1 cellular context compared by ENCODE assay signal in the genomic region with DNA sequence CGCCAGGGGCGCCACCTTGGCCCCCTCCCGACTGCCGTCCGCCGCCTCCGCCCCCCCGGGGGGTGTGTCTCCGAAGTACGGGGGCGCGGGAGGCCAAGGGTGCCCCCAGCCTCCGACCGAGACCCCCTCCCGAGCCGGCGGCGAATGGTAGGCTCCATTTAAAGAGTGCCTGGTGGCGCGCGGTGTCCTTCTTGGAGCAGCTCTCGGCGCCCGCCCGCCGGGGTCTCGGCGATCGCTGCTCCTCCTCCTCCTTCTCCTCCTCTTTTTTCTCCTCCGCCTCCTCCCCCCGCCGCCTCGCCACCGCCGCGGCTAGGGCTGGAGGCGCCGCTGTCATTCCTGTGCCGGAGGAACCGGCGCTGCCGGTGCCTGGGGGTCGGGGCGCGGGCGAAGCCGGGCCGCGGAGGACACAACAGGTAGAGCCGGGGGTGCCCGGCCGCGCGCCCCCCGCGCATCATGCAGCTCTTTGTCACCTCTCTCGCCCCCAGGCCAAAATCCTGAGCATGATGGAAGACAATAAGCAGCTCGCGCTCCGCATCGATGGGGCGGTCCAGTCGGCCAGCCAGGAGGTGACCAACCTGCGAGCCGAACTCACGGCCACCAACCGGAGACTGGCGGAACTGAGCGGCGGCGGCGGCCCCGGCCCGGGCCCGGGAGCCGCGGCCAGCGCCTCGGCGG.
TF ChIP-seq lines count a peak whose summit lies in the region.

A gene (plus strand): TSS at position 188 of the 675 bp plus-strand sequence.

TF ChIP-seq in GM12878, 131 proteins besides CTCF, POLR2A, EP300 and RAD21:
- TF ChIP-seq LARP7 (IDR thresholded peaks at IDR 0.05) (peak; percentile 52; the same call in 1 of the 2 replicates), ETV6 (conservative IDR thresholded peaks at IDR 0.05 in 1 of 2, IDR thresholded peaks at IDR 0.05 in 1 of 2; ENCODE audit: borderline replicate concordance in 1 of 2, low read depth in 1 of 2) (no peak), NRF1 (conservative IDR thresholded peaks at IDR 0.05; ENCODE audit: low read depth, low read length) (no peak), ATF7 (IDR thresholded peaks at IDR 0.05; ENCODE audit: low read depth) (0 out of 2 replicates have a peak, but pooled peaks have one; percentile 33), MEF2A (IDR thresholded peaks at IDR 0.05; ENCODE audit: insufficient read depth, low read depth, low read length) (no peak), BHLHE40 (IDR thresholded peaks at IDR 0.05; ENCODE audit: borderline replicate concordance in 1 of 2, low read depth in 2 of 2, low read length in 1 of 2) (peak; percentile 33 to 81; a peak in 2 of 4 replicates), FOXK2 (IDR thresholded peaks at IDR 0.05) (peak; percentile 88), KLF5 (IDR thresholded peaks at IDR 0.05; ENCODE audit: partially characterized antibody) (peak; percentile 82), SUZ12 (IDR thresholded peaks at IDR 0.05; ENCODE audit: unreplicated experiment) (peak; percentile 14), MXI1 (IDR thresholded peaks at IDR 0.05; ENCODE audit: low read depth, low read length) (no peak), YBX1 (IDR thresholded peaks at IDR 0.05) (no peak), PAX8 (IDR thresholded peaks at IDR 0.05) (no peak)
- TF ChIP-seq, protein P1, sequence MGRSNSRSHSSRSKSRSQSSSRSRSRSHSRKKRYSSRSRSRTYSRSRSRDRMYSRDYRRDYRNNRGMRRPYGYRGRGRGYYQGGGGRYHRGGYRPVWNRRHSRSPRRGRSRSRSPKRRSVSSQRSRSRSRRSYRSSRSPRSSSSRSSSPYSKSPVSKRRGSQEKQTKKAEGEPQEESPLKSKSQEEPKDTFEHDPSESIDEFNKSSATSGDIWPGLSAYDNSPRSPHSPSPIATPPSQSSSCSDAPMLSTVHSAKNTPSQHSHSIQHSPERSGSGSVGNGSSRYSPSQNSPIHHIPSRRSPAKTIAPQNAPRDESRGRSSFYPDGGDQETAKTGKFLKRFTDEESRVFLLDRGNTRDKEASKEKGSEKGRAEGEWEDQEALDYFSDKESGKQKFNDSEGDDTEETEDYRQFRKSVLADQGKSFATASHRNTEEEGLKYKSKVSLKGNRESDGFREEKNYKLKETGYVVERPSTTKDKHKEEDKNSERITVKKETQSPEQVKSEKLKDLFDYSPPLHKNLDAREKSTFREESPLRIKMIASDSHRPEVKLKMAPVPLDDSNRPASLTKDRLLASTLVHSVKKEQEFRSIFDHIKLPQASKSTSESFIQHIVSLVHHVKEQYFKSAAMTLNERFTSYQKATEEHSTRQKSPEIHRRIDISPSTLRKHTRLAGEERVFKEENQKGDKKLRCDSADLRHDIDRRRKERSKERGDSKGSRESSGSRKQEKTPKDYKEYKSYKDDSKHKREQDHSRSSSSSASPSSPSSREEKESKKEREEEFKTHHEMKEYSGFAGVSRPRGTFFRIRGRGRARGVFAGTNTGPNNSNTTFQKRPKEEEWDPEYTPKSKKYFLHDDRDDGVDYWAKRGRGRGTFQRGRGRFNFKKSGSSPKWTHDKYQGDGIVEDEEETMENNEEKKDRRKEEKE (IDR thresholded peaks at IDR 0.05), result peak; percentile 79
- TF ChIP-seq, protein P2, sequence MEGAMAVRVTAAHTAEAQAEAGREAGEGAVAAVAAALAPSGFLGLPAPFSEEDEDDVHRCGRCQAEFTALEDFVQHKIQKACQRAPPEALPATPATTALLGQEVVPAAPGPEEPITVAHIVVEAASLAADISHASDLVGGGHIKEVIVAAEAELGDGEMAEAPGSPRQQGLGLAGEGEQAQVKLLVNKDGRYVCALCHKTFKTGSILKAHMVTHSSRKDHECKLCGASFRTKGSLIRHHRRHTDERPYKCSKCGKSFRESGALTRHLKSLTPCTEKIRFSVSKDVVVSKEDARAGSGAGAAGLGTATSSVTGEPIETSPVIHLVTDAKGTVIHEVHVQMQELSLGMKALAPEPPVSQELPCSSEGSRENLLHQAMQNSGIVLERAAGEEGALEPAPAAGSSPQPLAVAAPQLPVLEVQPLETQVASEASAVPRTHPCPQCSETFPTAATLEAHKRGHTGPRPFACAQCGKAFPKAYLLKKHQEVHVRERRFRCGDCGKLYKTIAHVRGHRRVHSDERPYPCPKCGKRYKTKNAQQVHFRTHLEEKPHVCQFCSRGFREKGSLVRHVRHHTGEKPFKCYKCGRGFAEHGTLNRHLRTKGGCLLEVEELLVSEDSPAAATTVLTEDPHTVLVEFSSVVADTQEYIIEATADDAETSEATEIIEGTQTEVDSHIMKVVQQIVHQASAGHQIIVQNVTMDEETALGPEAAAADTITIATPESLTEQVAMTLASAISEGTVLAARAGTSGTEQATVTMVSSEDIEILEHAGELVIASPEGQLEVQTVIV (IDR thresholded peaks at IDR 0.05; ENCODE audit: borderline replicate concordance, partially characterized antibody), result no peak
- TF ChIP-seq, protein P3, sequence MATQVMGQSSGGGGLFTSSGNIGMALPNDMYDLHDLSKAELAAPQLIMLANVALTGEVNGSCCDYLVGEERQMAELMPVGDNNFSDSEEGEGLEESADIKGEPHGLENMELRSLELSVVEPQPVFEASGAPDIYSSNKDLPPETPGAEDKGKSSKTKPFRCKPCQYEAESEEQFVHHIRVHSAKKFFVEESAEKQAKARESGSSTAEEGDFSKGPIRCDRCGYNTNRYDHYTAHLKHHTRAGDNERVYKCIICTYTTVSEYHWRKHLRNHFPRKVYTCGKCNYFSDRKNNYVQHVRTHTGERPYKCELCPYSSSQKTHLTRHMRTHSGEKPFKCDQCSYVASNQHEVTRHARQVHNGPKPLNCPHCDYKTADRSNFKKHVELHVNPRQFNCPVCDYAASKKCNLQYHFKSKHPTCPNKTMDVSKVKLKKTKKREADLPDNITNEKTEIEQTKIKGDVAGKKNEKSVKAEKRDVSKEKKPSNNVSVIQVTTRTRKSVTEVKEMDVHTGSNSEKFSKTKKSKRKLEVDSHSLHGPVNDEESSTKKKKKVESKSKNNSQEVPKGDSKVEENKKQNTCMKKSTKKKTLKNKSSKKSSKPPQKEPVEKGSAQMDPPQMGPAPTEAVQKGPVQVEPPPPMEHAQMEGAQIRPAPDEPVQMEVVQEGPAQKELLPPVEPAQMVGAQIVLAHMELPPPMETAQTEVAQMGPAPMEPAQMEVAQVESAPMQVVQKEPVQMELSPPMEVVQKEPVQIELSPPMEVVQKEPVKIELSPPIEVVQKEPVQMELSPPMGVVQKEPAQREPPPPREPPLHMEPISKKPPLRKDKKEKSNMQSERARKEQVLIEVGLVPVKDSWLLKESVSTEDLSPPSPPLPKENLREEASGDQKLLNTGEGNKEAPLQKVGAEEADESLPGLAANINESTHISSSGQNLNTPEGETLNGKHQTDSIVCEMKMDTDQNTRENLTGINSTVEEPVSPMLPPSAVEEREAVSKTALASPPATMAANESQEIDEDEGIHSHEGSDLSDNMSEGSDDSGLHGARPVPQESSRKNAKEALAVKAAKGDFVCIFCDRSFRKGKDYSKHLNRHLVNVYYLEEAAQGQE (IDR thresholded peaks at IDR 0.05; ENCODE audit: low read depth, low read length), result no peak
- TF ChIP-seq, protein P4, sequence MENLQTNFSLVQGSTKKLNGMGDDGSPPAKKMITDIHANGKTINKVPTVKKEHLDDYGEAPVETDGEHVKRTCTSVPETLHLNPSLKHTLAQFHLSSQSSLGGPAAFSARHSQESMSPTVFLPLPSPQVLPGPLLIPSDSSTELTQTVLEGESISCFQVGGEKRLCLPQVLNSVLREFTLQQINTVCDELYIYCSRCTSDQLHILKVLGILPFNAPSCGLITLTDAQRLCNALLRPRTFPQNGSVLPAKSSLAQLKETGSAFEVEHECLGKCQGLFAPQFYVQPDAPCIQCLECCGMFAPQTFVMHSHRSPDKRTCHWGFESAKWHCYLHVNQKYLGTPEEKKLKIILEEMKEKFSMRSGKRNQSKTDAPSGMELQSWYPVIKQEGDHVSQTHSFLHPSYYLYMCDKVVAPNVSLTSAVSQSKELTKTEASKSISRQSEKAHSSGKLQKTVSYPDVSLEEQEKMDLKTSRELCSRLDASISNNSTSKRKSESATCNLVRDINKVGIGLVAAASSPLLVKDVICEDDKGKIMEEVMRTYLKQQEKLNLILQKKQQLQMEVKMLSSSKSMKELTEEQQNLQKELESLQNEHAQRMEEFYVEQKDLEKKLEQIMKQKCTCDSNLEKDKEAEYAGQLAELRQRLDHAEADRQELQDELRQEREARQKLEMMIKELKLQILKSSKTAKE (IDR thresholded peaks at IDR 0.05; ENCODE audit: low read depth, poor library complexity, severe bottlenecking), result no peak
